9 cellular contexts compared by ENCODE assay signal in the genomic region with DNA sequence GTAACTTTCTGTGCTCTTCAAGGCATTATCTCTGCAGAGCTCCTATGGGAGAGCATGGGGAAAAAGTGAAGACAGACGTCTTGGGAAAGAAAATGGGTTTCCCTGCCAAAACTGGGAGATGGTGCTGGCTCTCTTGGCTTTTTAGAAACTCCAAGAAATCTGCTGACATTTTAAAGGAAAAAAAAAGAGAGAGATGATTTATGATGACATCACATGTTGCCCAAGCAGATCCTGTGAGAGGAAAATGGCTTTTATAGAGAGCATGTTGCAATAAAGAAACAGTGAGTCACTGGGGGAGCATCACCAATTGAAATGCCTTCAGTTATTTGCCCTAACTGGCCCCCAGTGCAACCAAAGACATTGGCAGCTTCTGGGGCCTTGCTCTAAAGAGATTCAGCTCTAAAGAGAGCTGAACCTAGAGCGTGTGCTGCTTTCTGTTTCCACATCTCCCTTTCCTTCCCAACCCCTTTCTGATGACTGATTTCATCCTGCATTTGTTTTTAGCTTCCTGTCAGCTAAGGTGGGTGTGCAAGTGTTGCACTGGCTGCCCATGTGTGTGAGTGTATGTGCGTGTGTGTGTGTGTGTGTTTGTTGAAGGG. TPM values are rescaled to one million over a fixed set of nuclear protein-coding genes. Genes with fewer than 3 reads are reported as not detected.
DNase-seq lines count a peak whose midpoint lies in the region; ATAC-seq and TF ChIP-seq lines count a peak whose summit lies in the region.
"Had no signal": no experiment of that assay in that cellular context is flagged by ENCODE, and none has a peak within 500 bp of the region (broad histone marks: within the 10 kb centered on the region; RNA-seq: fewer than 3 reads in every experiment).

No MANE protein-coding gene starts in this region.

- 23 to 38% methylated on average over 3 of the region's 3 CpGs for WGBS in tibial nerve, 2 donors

- ATAC-seq in left ventricle myocardium superior (peak; percentile 90), GM21423 (IDR thresholded peaks at IDR 0.05; ENCODE audit: unreplicated experiment) (no peak)

- TF ChIP-seq EP300 in tibial nerve (IDR thresholded peaks at IDR 0.05): peak; percentile 91 to 98

- H3K9me3 ChIP-seq in tibial nerve: no peaks in the 10 kb centered on the region

- TF ChIP-seq CTCF in tibial nerve (IDR thresholded peaks at IDR 0.05): no peak

- H3K27ac ChIP-seq in tibial nerve: peak overlapping the region in 3 of 4 donors; percentile 24 to 84 (median 64)

- H3K36me3 ChIP-seq in tibial nerve: no peaks in the 10 kb centered on the region

- peak; percentile 80 for DNase-seq in HS-5 (ENCODE audit: low read depth)
- peak; percentile 95 for DNase-seq in amniotic epithelial cell (ENCODE audit: low read depth)
- no peak for DNase-seq in left ventricle myocardium superior
- DNase-seq in tibial nerve (ENCODE audit: low spot score in 2 of 2): peak; percentile 34 to 72
- DNase-seq in GM19240 (ENCODE audit: insufficient read length, low spot score): no peak
- no peak for DNase-seq in SHP77 (lab: John Stamatoyannopoulos, UW)
- DNase-seq in activated T-cell treated with anti-CD3 and anti-CD28 coated beads for 4 hours: no peak
- DNase-seq: NCI-H1092 treated with DMSO at 0.1 percent for 48 hours had no signal

- no peak overlapping the region for H3K4me3 ChIP-seq in tibial nerve

- peaks cover 0 to 54% (median 21%) of the 10 kb centered on the region in 4 donors for H3K4me1 ChIP-seq in tibial nerve

- intact Hi-C loops in left ventricle myocardium superior (cut with micrococcal nuclease): no loop called here

- no peak for TF ChIP-seq POLR2A in tibial nerve (IDR thresholded peaks at IDR 0.05)

- H3K27me3 ChIP-seq in tibial nerve: no peaks in the 10 kb centered on the region

RNA-seq across cellular contexts. Expression of a gene that starts 37.7 kb away (rescaled TPM):
- 23.1 TPM for total RNA-seq in left ventricle myocardium superior
- total RNA-seq in tibial nerve: 10 to 100 TPM in 3 of 4 donors, 1 to 10 TPM in 1; 9.8 to 18.6 (median 15.8) TPM

Comparison
In these comparisons a context has a peak if more than half of its experiments do, and no peak if none do; other contexts are left out.
1. DNase-seq: peak in HS-5 (single experiment), amniotic epithelial cell (single experiment) and tibial nerve (2 of 2); none in left ventricle myocardium superior (single experiment), GM19240 (single experiment), SHP77 (0 of 2) and activated T-cell treated with anti-CD3 and anti-CD28 coated beads for 4 hours (single experiment).